Comparison of ENCODE assay signal across 29 cellular contexts in the genomic region with DNA sequence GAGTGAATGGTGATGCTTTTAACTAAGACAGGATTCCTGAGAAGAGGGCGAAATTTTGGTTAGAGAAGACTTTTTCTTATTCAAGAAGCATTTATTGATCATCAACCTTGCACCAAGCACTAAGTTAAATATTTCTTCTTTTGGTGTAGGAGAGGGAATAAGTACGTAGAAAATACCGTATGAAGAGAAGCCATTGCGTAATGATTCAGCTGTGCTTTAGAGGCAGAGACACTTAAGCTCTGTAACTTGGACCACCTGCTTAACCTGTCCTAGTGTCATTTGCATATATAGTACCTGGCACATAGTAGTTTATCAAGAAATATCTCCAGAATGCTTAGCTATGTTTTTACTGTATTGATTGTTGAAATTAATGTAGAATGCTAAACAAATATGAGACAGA.
"Had no signal": no experiment of that assay in that cellular context is flagged by ENCODE, and none has a peak within 500 bp of the region (broad histone marks: within the 10 kb centered on the region; RNA-seq: fewer than 3 reads in every experiment).

No MANE protein-coding gene starts in this region.

- H3K9me3 ChIP-seq: ascending aorta had no signal

- ATAC-seq: activated CD8-positive, alpha-beta T cell treated with anti-CD3 and anti-CD28 coated beads for 36 hours; activated naive CD8-positive, alpha-beta T cell treated with anti-CD3 and anti-CD28 coated beads, Interleukin-2, amount 50 U/mL, for 24 hours; activated T-cell treated with anti-CD3 and anti-CD28 coated beads, Interleukin-2, amount 50 U/mL, for 4 hours; activated T-cell treated with anti-CD3 and anti-CD28 coated beads, Interleukin-2, amount 50 U/mL, for 72 hours; activated T-helper 17 cell treated with anti-CD3 and anti-CD28 coated beads, Interleukin-2, amount 50 U/mL, for 72 hours had no signal

- H3K4me1 ChIP-seq: ascending aorta had no signal

- FAIRE-seq: bronchial epithelial cell, TTC549 had no signal

- H3K27me3 ChIP-seq: ascending aorta, cardiac muscle cell had no signal

- DNase-seq: activated B cell treated with CpG ODN at 0.5 μM for 24 hours; activated CD4-positive, alpha-beta memory T cell treated with anti-CD3 and anti-CD28 coated beads for 36 hours; activated CD4-positive, alpha-beta T cell treated with anti-CD3 and anti-CD28 coated beads for 4 hours; activated CD4-positive, alpha-beta T cell treated with anti-CD3 and anti-CD28 coated beads, Interleukin-2, amount 10 ng/mL, durations not matched to agents 24 days and 14 days; activated CD4-positive, alpha-beta T cell treated with anti-CD3 and anti-CD28 coated beads, Interleukin-2, amount 50 U/mL, for 1 hour; activated CD4-positive, alpha-beta T cell treated with anti-CD3 and anti-CD28 coated beads, Interleukin-2, amount 50 U/mL, for 4 hours; activated CD4-positive, CD25-positive, alpha-beta regulatory T cell treated with anti-CD3 and anti-CD28 coated beads, Interleukin-2, amount 50 U/mL, for 72 hours; activated CD8-positive, alpha-beta memory T cell treated with anti-CD3 and anti-CD28 coated beads, Interleukin-2, amount 50 U/mL, for 4 hours; activated CD8-positive, alpha-beta T cell treated with anti-CD3 and anti-CD28 coated beads for 36 hours; activated effector memory CD4-positive, alpha-beta T cell treated with anti-CD3 and anti-CD28 coated beads, Interleukin-2, amount 50 U/mL, for 16 hours; activated gamma-delta T cell treated with Interleukin-2 at 50 U/mL for 16 hours; activated naive CD4-positive, alpha-beta T cell; activated naive CD4-positive, alpha-beta T cell treated with anti-CD3 and anti-CD28 coated beads for 36 hours; activated naive CD8-positive, alpha-beta T cell treated with anti-CD3 and anti-CD28 coated beads, Interleukin-2, amount 10 ng/mL, durations not matched to agents 7 days and 5 days; activated naive CD8-positive, alpha-beta T cell treated with anti-CD3 and anti-CD28 coated beads, Interleukin-2, amount 50 U/mL, for 24 hours; activated T-cell treated with anti-CD3 and anti-CD28 coated beads for 4 hours; activated T-cell treated with anti-CD3 and anti-CD28 coated beads, Interleukin-2, amount 50 U/mL, for 1 hour; activated T-cell treated with anti-CD3 and anti-CD28 coated beads, Interleukin-2, amount 50 U/mL, for 4 hours; activated T-cell treated with anti-CD3 and anti-CD28 coated beads, Interleukin-2, amount 50 U/mL, for 72 hours; amygdala; anterior cingulate cortex; cerebellar nuclear complex; T-helper 2 cell; T-helper 9 cell had no signal

- H3K27ac ChIP-seq: ascending aorta, cardiac muscle cell had no signal

- H3K36me3 ChIP-seq: ascending aorta, cardiac muscle cell had no signal

- H3K4me3 ChIP-seq: ascending aorta, cardiac muscle cell had no signal
